8 cellular contexts compared by ENCODE assay signal in genomic region chr13:112725346-112726017, GRCh38. TPM values are rescaled to one million over a fixed set of nuclear protein-coding genes. Genes with fewer than 3 reads are reported as not detected.
DNase-seq lines count a peak whose midpoint lies in the region; ATAC-seq and TF ChIP-seq lines count a peak whose summit lies in the region.

No MANE protein-coding gene starts in this region.

- no peaks in the 10 kb centered on the region for H3K9me3 ChIP-seq in cardiac muscle cell (ENCODE audit: low read depth)
- H3K9me3 ChIP-seq in stomach, result no peaks in the 10 kb centered on the region

- no peak for TF ChIP-seq POLR2A in stomach (IDR thresholded peaks at IDR 0.05)

- H3K4me3 ChIP-seq in cardiac muscle cell, result no peak overlapping the region
- H3K4me3 ChIP-seq in stomach, result no peak overlapping the region

- no peaks in the 10 kb centered on the region for H3K36me3 ChIP-seq in cardiac muscle cell
- no peaks in the 10 kb centered on the region for H3K36me3 ChIP-seq in stomach

- peak; percentile 71 for ATAC-seq in GM21447 (IDR thresholded peaks at IDR 0.05; ENCODE audit: unreplicated experiment)

- no peak for TF ChIP-seq EP300 in stomach (IDR thresholded peaks at IDR 0.05)

- intact Hi-C loops in stomach (cut with DNase I; ENCODE audit: low total_unique reads), result no loop called here

- TF ChIP-seq CTCF in C4-2B (conservative IDR thresholded peaks at IDR 0.05), result no peak
- TF ChIP-seq CTCF in cardiac muscle cell (IDR thresholded peaks at IDR 0.05; ENCODE audit: low read depth, low read length), result no peak
- TF ChIP-seq CTCF in stomach (IDR thresholded peaks at IDR 0.05), result no peak

- 25 to 47% (median 37%) methylated on average over 16 to 18 of the region's 18 CpGs for WGBS in stomach, 5 donors

- H3K27me3 ChIP-seq in cardiac muscle cell, result no peaks in the 10 kb centered on the region
- H3K27me3 ChIP-seq in stomach, result no peaks in the 10 kb centered on the region

- H3K4me1 ChIP-seq in cardiac muscle cell (ENCODE audit: low read depth) (peaks cover 73% of the 10 kb centered on the region), stomach (peaks cover 33 to 68% (median 55%) of the 10 kb centered on the region in 4 donors)

- H3K27ac ChIP-seq in C4-2B, result peak overlapping the region; percentile 64
- peak overlapping the region; percentile 99 for H3K27ac ChIP-seq in cardiac muscle cell
- H3K27ac ChIP-seq in stomach, result no peak overlapping the region

- DNase-seq in NCI-H510A (lab: John Stamatoyannopoulos, UW) (peak; percentile 60), cardiac muscle cell (ENCODE audit: low read depth in 1 of 2, low spot score in 1 of 2) (no peak), SIG-M5 treated with dmso at 0.1 percent for 504 hours (lab: John Stamatoyannopoulos, UW; ENCODE audit: unreplicated experiment) (no peak), NCI-H82 (lab: John Stamatoyannopoulos, UW) (no peak), stomach (no peak), iPS-NIHi7 (ENCODE audit: extremely low spot score) (no peak)

RNA-seq across cellular contexts. Expression of gene ATP11A, which starts 35.6 kb away (rescaled TPM):
- 25.2 and 42.9 TPM in 2 replicates for total RNA-seq in cardiac muscle cell
- polyA plus RNA-seq in cardiac muscle cell, result 38.0 and 55.7 TPM in 2 replicates
- 10 to 100 TPM in 4 of 5 donors, 1 to 10 TPM in 1; 9.9 to 70.9 (median 17.8) TPM for total RNA-seq in stomach
- 1 to 10 TPM; 1.1 to 2.5 (median 1.3) TPM for polyA plus RNA-seq in stomach

Comparison
In these comparisons a context has a peak if more than half of its experiments do, and no peak if none do; other contexts are left out.
1. H3K27ac ChIP-seq: peak in C4-2B (single experiment) and cardiac muscle cell (single experiment); none in stomach (0 of 5).